Comparison of ENCODE assay signal across 9 cellular contexts in the genomic region with DNA sequence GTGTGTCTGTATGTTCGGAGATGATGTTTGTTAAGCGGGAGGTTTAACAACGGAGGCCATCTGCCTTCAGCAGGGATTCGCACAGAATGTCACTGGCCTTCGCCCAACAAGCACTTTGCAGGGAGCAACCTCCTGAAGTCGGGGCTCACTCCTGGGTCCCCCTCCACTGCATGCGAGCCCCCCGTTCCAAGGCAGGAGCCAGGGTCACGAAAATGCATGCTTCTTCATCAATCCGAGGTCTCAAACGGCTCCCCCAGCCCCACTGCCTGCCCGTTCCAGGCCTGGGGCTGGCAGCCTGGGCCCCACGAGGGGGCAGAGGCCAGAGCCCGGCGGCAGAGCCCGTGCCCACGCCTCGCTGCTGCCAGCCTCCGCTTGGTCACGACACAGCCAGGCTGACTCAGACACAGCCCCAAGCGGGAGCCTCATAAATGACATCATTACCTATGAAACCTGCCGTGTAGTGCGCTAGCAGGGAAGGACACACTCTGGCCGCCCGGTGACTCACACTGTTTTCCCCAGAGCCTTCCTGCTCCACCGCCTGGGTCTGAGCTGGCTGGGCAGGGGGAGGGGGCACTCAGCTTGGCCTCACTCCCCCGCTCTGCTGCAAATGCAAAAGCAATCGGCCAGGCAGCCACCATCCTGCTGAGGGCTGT.
DNase-seq lines count a peak whose midpoint lies in the region; ATAC-seq and TF ChIP-seq lines count a peak whose summit lies in the region.
"Had no signal": no experiment of that assay in that cellular context is flagged by ENCODE, and none has a peak within 500 bp of the region (broad histone marks: within the 10 kb centered on the region; RNA-seq: fewer than 3 reads in every experiment).

No MANE protein-coding gene starts in this region.

- H3K27me3 ChIP-seq in neural cell (ENCODE audit: insufficient read depth, low read depth, low read length), result no peaks in the 10 kb centered on the region

- H3K27me3 Mint-ChIP-seq in T-helper 2 cell treated with Interferon-gamma antibody and Interleukin-4, amounts not matched to agents 5 μg/mL and 100 μg/mL, for 36 hours (ENCODE audit: low read depth), result peaks cover 11% of the 10 kb centered on the region
- peaks cover 10% of the 10 kb centered on the region for H3K27me3 Mint-ChIP-seq in endothelial cell (ENCODE audit: unreplicated experiment)

- no peaks in the 10 kb centered on the region for H3K9me2 ChIP-seq in neural cell (ENCODE audit: insufficient read depth, low read length)

- peak overlapping the region; percentile 44 for H3K27ac ChIP-seq in neural cell (ENCODE audit: low read length)

- H3K4me2 ChIP-seq in neural cell (ENCODE audit: low read length), result no peak overlapping the region

- no peak overlapping the region for H3K4me3 Mint-ChIP-seq in T-helper 2 cell treated with Interferon-gamma antibody and Interleukin-4, amounts not matched to agents 5 μg/mL and 100 μg/mL, for 36 hours
- no peak overlapping the region for H3K4me3 Mint-ChIP-seq in endothelial cell (ENCODE audit: unreplicated experiment)
- H3K4me3 Mint-ChIP-seq: activated naive CD8-positive, alpha-beta T cell had no signal

- H2AFZ ChIP-seq in neural cell (ENCODE audit: low read depth, low read length), result no peak overlapping the region

- H4K20me1 ChIP-seq in neural cell (ENCODE audit: insufficient read depth), result no peaks in the 10 kb centered on the region

- H3K36me3 Mint-ChIP-seq in T-helper 2 cell treated with Interferon-gamma antibody and Interleukin-4, amounts not matched to agents 5 μg/mL and 100 μg/mL, for 36 hours (ENCODE audit: low read depth), result no peaks in the 10 kb centered on the region
- peaks cover 3% of the 10 kb centered on the region for H3K36me3 Mint-ChIP-seq in endothelial cell (ENCODE audit: low read depth, unreplicated experiment)
- H3K36me3 Mint-ChIP-seq: activated naive CD8-positive, alpha-beta T cell had no signal

- no peak overlapping the region for H3K27ac Mint-ChIP-seq in T-helper 2 cell treated with Interferon-gamma antibody and Interleukin-4, amounts not matched to agents 5 μg/mL and 100 μg/mL, for 36 hours
- no peak overlapping the region for H3K27ac Mint-ChIP-seq in endothelial cell (ENCODE audit: unreplicated experiment)
- H3K27ac Mint-ChIP-seq: activated naive CD8-positive, alpha-beta T cell had no signal

- ATAC-seq in GM21367 (IDR thresholded peaks at IDR 0.05; ENCODE audit: unreplicated experiment) (peak; percentile 88), HG03565 (IDR thresholded peaks at IDR 0.05; ENCODE audit: unreplicated experiment) (peak; percentile 87)

- no peaks in the 10 kb centered on the region for H3K36me3 ChIP-seq in neural cell (ENCODE audit: insufficient read depth, low read length)

- H3K9me3 Mint-ChIP-seq in T-helper 2 cell treated with Interferon-gamma antibody and Interleukin-4, amounts not matched to agents 5 μg/mL and 100 μg/mL, for 36 hours, result no peaks in the 10 kb centered on the region
- peaks cover 1% of the 10 kb centered on the region for H3K9me3 Mint-ChIP-seq in endothelial cell (ENCODE audit: unreplicated experiment)

- H3K79me2 ChIP-seq in neural cell (replicated peaks; ENCODE audit: insufficient read depth, low read length), result no peaks in the 10 kb centered on the region

- TF ChIP-seq CTCF in endothelial cell (IDR thresholded peaks at IDR 0.05; ENCODE audit: unreplicated experiment), result no peak
- no peak for TF ChIP-seq CTCF in neural cell (IDR thresholded peaks at IDR 0.05; ENCODE audit: poor library complexity, severe bottlenecking)

- no peaks in the 10 kb centered on the region for H3K4me1 Mint-ChIP-seq in T-helper 2 cell treated with Interferon-gamma antibody and Interleukin-4, amounts not matched to agents 5 μg/mL and 100 μg/mL, for 36 hours (ENCODE audit: low read depth)
- peaks cover 9% of the 10 kb centered on the region for H3K4me1 Mint-ChIP-seq in endothelial cell (ENCODE audit: unreplicated experiment)

- H3F3A ChIP-seq in neural cell (ENCODE audit: insufficient read depth, low read length, poor library complexity, severe bottlenecking), result peaks cover 10% of the 10 kb centered on the region

- no peaks in the 10 kb centered on the region for H3K9me3 ChIP-seq in neural cell (ENCODE audit: low read length)

- DNase-seq in T-helper 2 cell treated with Interferon-gamma antibody and Interleukin-4, amounts not matched to agents 5 μg/mL and 100 μg/mL, for 36 hours (ENCODE audit: low spot score), result peak; percentile 67
- DNase-seq in T-helper 2 cell (no peak), RPMI7951 (ENCODE audit: low read depth) (peak; percentile 94), endothelial cell (ENCODE audit: low spot score) (peak; percentile 67), hippocampal formation (lab: John Stamatoyannopoulos, UW) (no peak)

- no peak overlapping the region for H3K4me3 ChIP-seq in neural cell (ENCODE audit: low read length)

- no peak for TF ChIP-seq EP300 in neural cell (conservative IDR thresholded peaks at IDR 0.05; ENCODE audit: poor library complexity, severe bottlenecking)

- H3K9ac ChIP-seq in neural cell (ENCODE audit: low read length), result peak overlapping the region; percentile 31

- peak; percentile 21 for TF ChIP-seq RAD21 in neural cell (conservative IDR thresholded peaks at IDR 0.05)

TF ChIP-seq in neural cell, 6 proteins besides CTCF, POLR2A, EP300 and RAD21:
- TF ChIP-seq POLR2AphosphoS5 (IDR thresholded peaks at IDR 0.05) (peak; percentile 46), TAF1 (IDR thresholded peaks at IDR 0.05; ENCODE audit: low read depth) (no peak)

Comparison
In these comparisons a context has a peak if more than half of its experiments do, and no peak if none do; other contexts are left out.
1. DNase-seq: peak in T-helper 2 cell treated with Interferon-gamma antibody and Interleukin-4, amounts not matched to agents 5 μg/mL and 100 μg/mL, for 36 hours (single experiment), RPMI7951 (single experiment) and endothelial cell (single experiment); none in T-helper 2 cell (0 of 5) and hippocampal formation (0 of 2).